Comparison of ENCODE assay signal across 17 cellular contexts in genomic region chr18:31199190-31199769, GRCh38. TPM values are rescaled to one million over a fixed set of nuclear protein-coding genes. Genes with fewer than 3 reads are reported as not detected.
A peak's percentile ranks its signal among the peaks of the same experiment; 100 is the strongest.
DNase-seq lines count a peak whose midpoint lies in the region; ATAC-seq, FAIRE-seq and TF ChIP-seq lines count a peak whose summit lies in the region.
"Had no signal": no experiment of that assay in that cellular context is flagged by ENCODE, and none has a peak within 500 bp of the region (broad histone marks: within the 10 kb centered on the region; RNA-seq: fewer than 3 reads in every experiment).

No MANE protein-coding gene starts in this region.

- no peaks in the 10 kb centered on the region for H3K79me2 ChIP-seq in astrocyte (ENCODE audit: insufficient read depth, low read length)

- POLR2A ChIA-PET in MCF 10A (lab: Yijun Ruan, JAX), result interaction anchor here (0.6 to 5.0 kb wide), 21 partner anchors 8 to 252 kb away, joined by 3 to 83 read pairs (median 4); partner anchors contain the start of genes DSC1, DSC2 and DSC3

- no peaks in the 10 kb centered on the region for H3K27me3 ChIP-seq in breast epithelium
- no peaks in the 10 kb centered on the region for H3K27me3 ChIP-seq in astrocyte (ENCODE audit: insufficient read depth, low read length)
- H3K27me3 ChIP-seq in left lung, result no peaks in the 10 kb centered on the region

- peak; percentile 37 for FAIRE-seq in astrocyte (lab: Jason Lieb, UNC)
- FAIRE-seq: islet of Langerhans had no signal

- TF ChIP-seq CTCF in MCF 10A (IDR thresholded peaks at IDR 0.05; ENCODE audit: unreplicated experiment) (no peak), breast epithelium (IDR thresholded peaks at IDR 0.05) (no peak), astrocyte (IDR thresholded peaks at IDR 0.05; ENCODE audit: insufficient read depth, low read depth, low read length) (no peak), left lung (IDR thresholded peaks at IDR 0.05) (no peak)

- H2AFZ ChIP-seq in astrocyte (ENCODE audit: low read depth, low read length), result no peak overlapping the region

- DNase-seq in MCF 10A (ENCODE audit: unreplicated experiment) (peak; percentile 26), breast epithelium (ENCODE audit: low spot score in 2 of 2) (no peak), astrocyte (ENCODE audit: low read depth) (peak; percentile 23), left lung (no peak), NCI-H82 treated with DMSO at 0.1 percent for 48 hours (lab: John Stamatoyannopoulos, UW; ENCODE audit: unreplicated experiment) (no peak), COR-L47 (lab: John Stamatoyannopoulos, UW) (no peak)
- DNase-seq in stimulated activated CD4-positive, alpha-beta T cell treated with anti-CD3 and anti-CD28 coated beads, Interleukin-4, amount 100 ng/mL, for 4 hours, result no peak
- DNase-seq: activated CD4-positive, alpha-beta T cell treated with anti-CD3 and anti-CD28 coated beads for 4 hours; activated naive CD8-positive, alpha-beta T cell treated with anti-CD3 and anti-CD28 coated beads for 36 hours; cerebellar nuclear complex; NCI-H2081 treated with DMSO at 0.1 percent for 48 hours; psoas muscle; Right ventricle myocardium superior had no signal

- intact Hi-C loops in MCF 10A (cut with micrococcal nuclease) (no loop called here), breast epithelium (cut with DNase I; ENCODE audit: low total_unique reads) (no loop called here), left lung (cut with DNase I) (no loop called here)

- H3K27me3 Mint-ChIP-seq in MCF 10A (ENCODE audit: insufficient read depth, unreplicated experiment) (no peaks in the 10 kb centered on the region), astrocyte (ENCODE audit: low read depth, unreplicated experiment) (no peaks in the 10 kb centered on the region)
- H3K27me3 Mint-ChIP-seq: activated naive CD8-positive, alpha-beta T cell treated with anti-CD3 and anti-CD28 coated beads for 36 hours had no signal

- no TSS peak for BruUV-seq in MCF 10A (replicated peaks; lab: Mats Ljungman, UMichigan)

- no peaks in the 10 kb centered on the region for H4K20me1 ChIP-seq in astrocyte (ENCODE audit: insufficient read depth, low read length)

- H3K27ac ChIP-seq in breast epithelium (no peak overlapping the region), astrocyte (ENCODE audit: low read depth, low read length) (no peak overlapping the region), left lung (no peak overlapping the region)
- H3K27ac ChIP-seq: psoas muscle had no signal

- peaks cover 28% of the 10 kb centered on the region for H3K4me1 Mint-ChIP-seq in MCF 10A (ENCODE audit: insufficient read depth, unreplicated experiment)
- peaks cover 13% of the 10 kb centered on the region for H3K4me1 Mint-ChIP-seq in astrocyte (ENCODE audit: low read depth, unreplicated experiment)
- H3K4me1 Mint-ChIP-seq: activated naive CD8-positive, alpha-beta T cell treated with anti-CD3 and anti-CD28 coated beads for 36 hours had no signal

- CTCF ChIA-PET in MCF 10A (lab: Yijun Ruan, JAX), result interaction anchor here (0.6 to 2.8 kb wide), 10 partner anchors 10 to 206 kb away, joined by 3 to 11 read pairs (median 4); no protein-coding TSS in a partner anchor

- no peak for TF ChIP-seq POLR2A in breast epithelium (IDR thresholded peaks at IDR 0.05)

- H3K4me3 ChIP-seq in breast epithelium (no peak overlapping the region), astrocyte (ENCODE audit: insufficient read depth, low read depth, low read length) (no peak overlapping the region), left lung (no peak overlapping the region)
- H3K4me3 ChIP-seq: psoas muscle had no signal

- H3K27ac Mint-ChIP-seq in MCF 10A (ENCODE audit: low read depth, unreplicated experiment) (peak overlapping the region; percentile 80), astrocyte (ENCODE audit: unreplicated experiment) (peak overlapping the region; percentile 53)
- H3K27ac Mint-ChIP-seq: activated naive CD8-positive, alpha-beta T cell treated with anti-CD3 and anti-CD28 coated beads for 36 hours; T-helper 2 cell treated with Interferon-gamma antibody and Interleukin-4, amounts not matched to agents 5 μg/mL and 100 μg/mL, for 36 hours had no signal

- H3K36me3 ChIP-seq in breast epithelium, result no peaks in the 10 kb centered on the region
- H3K36me3 ChIP-seq in astrocyte (ENCODE audit: insufficient read depth, low read length), result no peaks in the 10 kb centered on the region
- H3K36me3 ChIP-seq in left lung, result no peaks in the 10 kb centered on the region

- no peaks in the 10 kb centered on the region for H3K4me1 ChIP-seq in breast epithelium
- no peaks in the 10 kb centered on the region for H3K4me1 ChIP-seq in astrocyte (ENCODE audit: insufficient read depth, low read length)
- peaks cover 0 to 18% of the 10 kb centered on the region in 2 donors for H3K4me1 ChIP-seq in left lung
- H3K4me1 ChIP-seq: psoas muscle had no signal

- ATAC-seq in left lung (peak; percentile 73), HG03097 (IDR thresholded peaks at IDR 0.05; ENCODE audit: low FRiP score, unreplicated experiment) (no peak)
- ATAC-seq: psoas muscle had no signal

- H3K9me3 Mint-ChIP-seq in MCF 10A (ENCODE audit: unreplicated experiment), result no peaks in the 10 kb centered on the region
- no peaks in the 10 kb centered on the region for H3K9me3 Mint-ChIP-seq in astrocyte (ENCODE audit: unreplicated experiment)

- no peaks in the 10 kb centered on the region for H3K9me3 ChIP-seq in breast epithelium
- no peaks in the 10 kb centered on the region for H3K9me3 ChIP-seq in astrocyte (ENCODE audit: insufficient read depth, low read depth, low read length)
- H3K9me3 ChIP-seq in left lung, result no peaks in the 10 kb centered on the region
- H3K9me3 ChIP-seq: psoas muscle had no signal

- H3K36me3 Mint-ChIP-seq in MCF 10A (ENCODE audit: insufficient read depth, unreplicated experiment) (no peaks in the 10 kb centered on the region), astrocyte (ENCODE audit: low read depth, unreplicated experiment) (no peaks in the 10 kb centered on the region)
- H3K36me3 Mint-ChIP-seq: activated naive CD8-positive, alpha-beta T cell treated with anti-CD3 and anti-CD28 coated beads for 36 hours had no signal

- no peak overlapping the region for H3K9ac ChIP-seq in astrocyte (ENCODE audit: low read length)

- no peak overlapping the region for H3K4me2 ChIP-seq in astrocyte (ENCODE audit: low read length)

- H3K4me3 Mint-ChIP-seq in MCF 10A (ENCODE audit: unreplicated experiment), result no peak overlapping the region
- no peak overlapping the region for H3K4me3 Mint-ChIP-seq in astrocyte (ENCODE audit: unreplicated experiment)
- H3K4me3 Mint-ChIP-seq: activated naive CD8-positive, alpha-beta T cell treated with anti-CD3 and anti-CD28 coated beads for 36 hours; T-helper 2 cell treated with Interferon-gamma antibody and Interleukin-4, amounts not matched to agents 5 μg/mL and 100 μg/mL, for 36 hours had no signal

RNA-seq across cellular contexts. Expression of gene DSC1, which starts 36.6 kb away (rescaled TPM):
- total RNA-seq in MCF 10A (2022) (not detected in 2 replicates), breast epithelium (under 1 TPM in 1 of 3 donors, not detected in 2; 0.29 TPM), astrocyte (0.18 and 0.43 TPM in 2 replicates), left lung (not detected)
- total RNA-seq: G401, psoas muscle had no signal

Comparison
In these comparisons a context has a peak if more than half of its experiments do, and no peak if none do; other contexts are left out.
1. DNase-seq: peak in MCF 10A (single experiment) and astrocyte (single experiment); none in breast epithelium (0 of 2), left lung (0 of 2), NCI-H82 treated with DMSO at 0.1 percent for 48 hours (single experiment), stimulated activated CD4-positive, alpha-beta T cell treated with anti-CD3 and anti-CD28 coated beads, Interleukin-4, amount 100 ng/mL, for 4 hours (0 of 2) and COR-L47 (single experiment).